10 cellular contexts compared by ENCODE assay signal in genomic region chr18:10519366-10519765, GRCh38. TPM values are rescaled to one million over a fixed set of nuclear protein-coding genes. Genes with fewer than 3 reads are reported as not detected.
A peak's percentile ranks its signal among the peaks of the same experiment; 100 is the strongest.
DNase-seq lines count a peak whose midpoint lies in the region; ATAC-seq lines count a peak whose summit lies in the region.
"Had no signal": no experiment of that assay in that cellular context is flagged by ENCODE, and none has a peak within 500 bp of the region (broad histone marks: within the 10 kb centered on the region; RNA-seq: fewer than 3 reads in every experiment).

No MANE protein-coding gene starts in this region.

- H3K9me3 ChIP-seq in stomach smooth muscle (ENCODE audit: control insufficient read depth in 2 of 2, low read length in 2 of 2), result peaks cover 0 to 3% of the 10 kb centered on the region in 2 donors
- H3K9me3 ChIP-seq: SJSA1 had no signal

- no peaks in the 10 kb centered on the region for H3K27me3 ChIP-seq in stomach smooth muscle (ENCODE audit: control insufficient read depth in 1 of 2, insufficient read depth in 2 of 2, low read length in 2 of 2)
- H3K27me3 ChIP-seq: SJSA1 had no signal

- H3K27ac ChIP-seq in stomach smooth muscle (ENCODE audit: low read length), result peak overlapping the region; percentile 49
- H3K27ac ChIP-seq: brain microvascular endothelial cell, SJSA1 had no signal

- no peak overlapping the region for H3K4me3 ChIP-seq in stomach smooth muscle (ENCODE audit: low read length in 2 of 2)
- H3K4me3 ChIP-seq: SJSA1 had no signal

- ATAC-seq in HG02759 (IDR thresholded peaks at IDR 0.05; ENCODE audit: unreplicated experiment) (no peak), HG02938 (IDR thresholded peaks at IDR 0.05; ENCODE audit: unreplicated experiment) (no peak)

- DNase-seq in EL (peak; percentile 63), astrocyte of the hippocampus (ENCODE audit: low read depth, low spot score) (peak; percentile 23), iris pigment epithelial cell (ENCODE audit: low read depth) (peak; percentile 8), NCI-H748 (lab: John Stamatoyannopoulos, UW; ENCODE audit: unreplicated experiment) (no peak), SK-N-DZ (ENCODE audit: low spot score) (no peak)

- no peaks in the 10 kb centered on the region for H3K36me3 ChIP-seq in stomach smooth muscle (ENCODE audit: control insufficient read depth in 2 of 2, insufficient read depth in 2 of 2, low read length in 2 of 2)
- H3K36me3 ChIP-seq: brain microvascular endothelial cell, SJSA1 had no signal

- H3K4me1 ChIP-seq in stomach smooth muscle (ENCODE audit: control insufficient read depth, insufficient read depth, low read length), result peaks cover 26% of the 10 kb centered on the region

- no peak overlapping the region for H3K9ac ChIP-seq in stomach smooth muscle (ENCODE audit: low read length in 2 of 2)

RNA-seq across cellular contexts. Expression of gene NAPG, which starts 6.5 kb away (rescaled TPM):
- 25.0 and 28.7 TPM in 2 replicates for polyA plus RNA-seq in SK-N-DZ (2014; cell fraction: cytosol; rRNA removed)
- 29.9 TPM in 2 replicates for polyA plus RNA-seq in SK-N-DZ (2014; cell fraction: nucleus; rRNA removed)

Comparison
In these comparisons a context has a peak if more than half of its experiments do, and no peak if none do; other contexts are left out.
1. DNase-seq: peak in EL (single experiment), astrocyte of the hippocampus (single experiment) and iris pigment epithelial cell (single experiment); none in NCI-H748 (single experiment) and SK-N-DZ (single experiment).